Comparison of ENCODE assay signal across 1 cellular context in genomic region chr19:38251564-38252051, GRCh38.
TF ChIP-seq lines count a peak whose summit lies in the region.

No MANE protein-coding gene starts in this region.

TF ChIP-seq in H1, 55 proteins besides CTCF, POLR2A, EP300 and RAD21:
- TF ChIP-seq TAF1 (IDR thresholded peaks at IDR 0.05; ENCODE audit: low read depth, low read length), result no peak
- no peak for TF ChIP-seq SP4 (IDR thresholded peaks at IDR 0.05; ENCODE audit: low read length)
- TF ChIP-seq ZNF274 (IDR thresholded peaks at IDR 0.05; ENCODE audit: borderline replicate concordance, extremely low read depth, low read length), result no peak
- TF ChIP-seq BACH1 (IDR thresholded peaks at IDR 0.05; ENCODE audit: low read length), result no peak
- TF ChIP-seq KDM1A (IDR thresholded peaks at IDR 0.05; ENCODE audit: borderline replicate concordance, low read length), result no peak
- TF ChIP-seq BRCA1 (IDR thresholded peaks at IDR 0.05; ENCODE audit: low read depth, low read length), result no peak
- no peak for TF ChIP-seq RBBP5 (IDR thresholded peaks at IDR 0.05; ENCODE audit: borderline replicate concordance, low read depth, low read length)
- no peak for TF ChIP-seq JUN (IDR thresholded peaks at IDR 0.05; ENCODE audit: low read depth, low read length)
- TF ChIP-seq SIRT6 (IDR thresholded peaks at IDR 0.05; ENCODE audit: low read length), result no peak
- no peak for TF ChIP-seq SAP30 (IDR thresholded peaks at IDR 0.05; ENCODE audit: insufficient read depth, insufficient replicate concordance, low read length)
- TF ChIP-seq ATF3 (IDR thresholded peaks at IDR 0.05; ENCODE audit: insufficient read depth, low read depth, low read length), result no peak
- TF ChIP-seq SRF (IDR thresholded peaks at IDR 0.05; ENCODE audit: low read depth, low read length), result no peak
- no peak for TF ChIP-seq TCF12 (IDR thresholded peaks at IDR 0.05; ENCODE audit: low read depth, low read length)
- no peak for TF ChIP-seq KDM5A (IDR thresholded peaks at IDR 0.05; ENCODE audit: low read length)
- TF ChIP-seq CBX8 (IDR thresholded peaks at IDR 0.05; ENCODE audit: borderline replicate concordance, low read depth, low read length), result no peak
- no peak for TF ChIP-seq YY1 (IDR thresholded peaks at IDR 0.05; ENCODE audit: low read depth, low read length)
- no peak for TF ChIP-seq ASH2L (IDR thresholded peaks at IDR 0.05; ENCODE audit: low read length)
- TF ChIP-seq MAX (IDR thresholded peaks at IDR 0.05), result no peak
